21 cellular contexts compared by ENCODE assay signal in genomic region chr6:160215232-160215631, GRCh38. TPM values are rescaled to one million over a fixed set of nuclear protein-coding genes. Genes with fewer than 3 reads are reported as not detected.
"Had no signal": no experiment of that assay in that cellular context is flagged by ENCODE, and none has a peak within 500 bp of the region (broad histone marks: within the 10 kb centered on the region; RNA-seq: fewer than 3 reads in every experiment).

No MANE protein-coding gene starts in this region.

- H3K27me3 ChIP-seq: cardiac muscle cell had no signal

- H3K36me3 Mint-ChIP-seq: activated CD8-positive, alpha-beta memory T cell treated with anti-CD3 and anti-CD28 coated beads, Interleukin-2, amount 10 ng/mL, durations not matched to agents 7 days and 5 days; natural killer cell; T-cell had no signal

- H3K4me3 ChIP-seq: cardiac muscle cell, dorsolateral prefrontal cortex, SK-N-MC had no signal

- H3K27ac ChIP-seq: cardiac muscle cell, dorsolateral prefrontal cortex, SK-N-MC had no signal

- H3K36me3 ChIP-seq: cardiac muscle cell had no signal

- H3K9me3 Mint-ChIP-seq: natural killer cell had no signal

- DNase-seq: activated CD4-positive, alpha-beta T cell treated with anti-CD3 and anti-CD28 coated beads, Interleukin-2, amount 50 U/mL, for 4 hours; activated CD8-positive, alpha-beta memory T cell treated with anti-CD3 and anti-CD28 coated beads, Interleukin-2, amount 10 ng/mL, durations not matched to agents 7 days and 5 days; activated T-cell treated with anti-CD3 and anti-CD28 coated beads, Interleukin-2, amount 50 U/mL, for 1 hour; aorta; dorsolateral prefrontal cortex; endodermal cell; glutamatergic neuron; kidney glomerular epithelial cell; mesendoderm; natural killer cell; stimulated activated CD4-positive, alpha-beta T cell treated with anti-CD3 and anti-CD28 coated beads, Interleukin-15, amount 100 ng/mL, for 24 hours; stimulated activated CD4-positive, alpha-beta T cell treated with anti-CD3 and anti-CD28 coated beads, Interleukin-4, amount 100 ng/mL, for 24 hours; T-cell; T-helper 9 cell had no signal

- ATAC-seq: activated CD8-positive, alpha-beta memory T cell treated with anti-CD3 and anti-CD28 coated beads, Interleukin-2, amount 10 ng/mL, durations not matched to agents 7 days and 5 days; natural killer cell; T-cell had no signal

- H3K4me1 Mint-ChIP-seq: activated CD8-positive, alpha-beta memory T cell treated with anti-CD3 and anti-CD28 coated beads, Interleukin-2, amount 10 ng/mL, durations not matched to agents 7 days and 5 days; activated naive CD4-positive, alpha-beta T cell treated with anti-CD3 and anti-CD28 coated beads, Interleukin-2, amount 50 U/mL, for 24 hours; natural killer cell; T-cell had no signal

- H3K27ac Mint-ChIP-seq: activated CD8-positive, alpha-beta memory T cell treated with anti-CD3 and anti-CD28 coated beads, Interleukin-2, amount 10 ng/mL, durations not matched to agents 7 days and 5 days; activated naive CD4-positive, alpha-beta T cell treated with anti-CD3 and anti-CD28 coated beads, Interleukin-2, amount 50 U/mL, for 24 hours; endodermal cell; natural killer cell; stimulated activated naive CD8-positive, alpha-beta T cell treated with anti-CD3 and anti-CD28 coated beads, Interleukin-15, Interleukin-2, amounts not matched to agents 100 ng/mL and 50 ng/mL, for 24 hours; T-cell had no signal

- H3K4me3 Mint-ChIP-seq: activated CD8-positive, alpha-beta memory T cell treated with anti-CD3 and anti-CD28 coated beads, Interleukin-2, amount 10 ng/mL, durations not matched to agents 7 days and 5 days; activated naive CD4-positive, alpha-beta T cell treated with anti-CD3 and anti-CD28 coated beads, Interleukin-2, amount 50 U/mL, for 24 hours; endodermal cell; natural killer cell; stimulated activated naive CD8-positive, alpha-beta T cell treated with anti-CD3 and anti-CD28 coated beads, Interleukin-15, Interleukin-2, amounts not matched to agents 100 ng/mL and 50 ng/mL, for 24 hours; T-cell had no signal

RNA-seq across cellular contexts. Expression of gene SLC22A2, which starts 43.4 kb away (rescaled TPM):
- total RNA-seq: activated CD8-positive, alpha-beta memory T cell treated with anti-CD3 and anti-CD28 coated beads, Interleukin-2, amount 10 ng/mL, durations not matched to agents 7 days and 5 days; cardiac muscle cell; liver; natural killer cell; skeletal muscle tissue; T-cell; ureter had no signal
- polyA plus RNA-seq: cardiac muscle cell, liver had no signal
